ENCODE assay signal across 1 cellular context in the genomic region with DNA sequence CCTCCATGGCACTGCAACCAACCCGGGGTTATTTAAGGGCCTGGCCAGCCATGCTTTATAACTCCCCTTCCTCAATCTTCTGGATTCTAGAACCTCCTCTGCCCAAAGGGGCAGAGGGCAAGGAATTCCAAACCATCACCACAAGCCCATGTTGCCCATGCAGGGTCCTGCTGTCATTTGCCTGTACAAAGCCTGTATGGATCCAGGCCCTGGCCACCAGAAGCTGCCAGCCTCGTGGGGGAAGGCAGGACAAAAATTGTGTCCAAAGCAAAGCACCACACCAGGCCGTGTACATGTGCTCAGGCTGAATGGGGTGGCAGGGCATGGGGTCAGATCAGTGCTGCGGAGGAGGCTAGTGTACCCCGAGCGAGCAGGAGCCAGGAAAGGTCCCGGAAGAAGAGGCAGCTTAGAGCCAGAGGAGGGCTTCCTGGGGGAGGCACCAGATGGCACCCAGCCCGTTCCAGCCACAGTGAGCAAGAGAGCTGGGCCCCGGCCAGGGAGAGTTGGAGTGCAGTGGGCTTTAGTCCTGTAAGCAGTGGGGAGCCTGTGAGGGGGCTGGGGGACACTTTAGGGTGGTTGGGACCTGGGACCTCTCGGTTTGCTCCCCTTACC.
TF ChIP-seq lines count a peak whose summit lies in the region.

No MANE protein-coding gene starts in this region.

TF ChIP-seq in IMR-90, 13 proteins besides CTCF, POLR2A, EP300 and RAD21 (continued from another document):
- no peak for TF ChIP-seq CHD1 (IDR thresholded peaks at IDR 0.05; ENCODE audit: low read depth, low read length)
